10 cellular contexts compared by ENCODE assay signal in the genomic region with DNA sequence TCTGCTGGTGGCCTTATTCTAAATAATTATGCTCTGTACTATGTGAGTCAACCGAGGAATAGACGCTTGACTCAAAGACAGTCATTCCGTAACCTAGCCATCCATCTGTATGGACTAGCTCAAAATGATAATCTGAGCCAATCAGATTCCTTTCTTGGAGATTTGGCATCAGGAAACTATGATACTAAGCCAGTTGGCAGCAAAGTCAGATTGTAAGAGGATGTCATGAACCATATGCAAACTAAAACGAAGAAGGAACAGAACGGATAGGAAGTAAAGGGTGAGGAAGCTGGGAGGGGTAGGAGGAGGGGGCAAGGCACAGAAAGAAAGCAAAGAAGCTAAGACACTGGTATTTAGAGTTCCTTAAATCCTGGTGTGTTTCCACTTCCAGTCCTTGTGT. TPM values are rescaled to one million over a fixed set of nuclear protein-coding genes. Genes with fewer than 3 reads are reported as not detected.
DNase-seq lines count a peak whose midpoint lies in the region; ATAC-seq and TF ChIP-seq lines count a peak whose summit lies in the region.
"Had no signal": no experiment of that assay in that cellular context is flagged by ENCODE, and none has a peak within 500 bp of the region (broad histone marks: within the 10 kb centered on the region; RNA-seq: fewer than 3 reads in every experiment).

No MANE protein-coding gene starts in this region.

- H3K4me1 Mint-ChIP-seq in osteocyte (ENCODE audit: unreplicated experiment) = peaks cover 28% of the 10 kb centered on the region

- no peaks in the 10 kb centered on the region for H3K36me3 Mint-ChIP-seq in osteocyte (ENCODE audit: unreplicated experiment)

- no peak for TF ChIP-seq CTCF in osteocyte (IDR thresholded peaks at IDR 0.05)

- no peak overlapping the region for H3K4me3 Mint-ChIP-seq in osteocyte (ENCODE audit: unreplicated experiment)
- H3K4me3 Mint-ChIP-seq: activated CD4-positive, alpha-beta T cell treated with anti-CD3 and anti-CD28 coated beads, Interleukin-2, amount 10 ng/mL, durations not matched to agents 7 days and 5 days had no signal

- H3K27ac Mint-ChIP-seq in osteocyte (ENCODE audit: unreplicated experiment) = no peak overlapping the region
- H3K27ac Mint-ChIP-seq: activated CD4-positive, alpha-beta T cell treated with anti-CD3 and anti-CD28 coated beads, Interleukin-2, amount 10 ng/mL, durations not matched to agents 7 days and 5 days had no signal

- H3K27me3 Mint-ChIP-seq in osteocyte (ENCODE audit: unreplicated experiment) = no peaks in the 10 kb centered on the region
- H3K27me3 Mint-ChIP-seq: activated CD4-positive, alpha-beta T cell treated with anti-CD3 and anti-CD28 coated beads, Interleukin-2, amount 10 ng/mL, durations not matched to agents 7 days and 5 days had no signal

- DNase-seq in NAMALWA (ENCODE audit: low spot score) (peak; percentile 29), medulla oblongata (ENCODE audit: extremely low spot score) (peak; percentile 43), superior temporal gyrus (ENCODE audit: extremely low spot score) (no peak), activated gamma-delta T cell (lab: John Stamatoyannopoulos, UW) (no peak), NCI-H748 (lab: John Stamatoyannopoulos, UW; ENCODE audit: unreplicated experiment) (no peak), osteocyte (ENCODE audit: extremely low spot score, unreplicated experiment) (no peak)
- DNase-seq: activated CD4-positive, alpha-beta T cell treated with anti-CD3 and anti-CD28 coated beads, Interleukin-2, amount 10 ng/mL, durations not matched to agents 7 days and 5 days; psoas muscle had no signal

- no peaks in the 10 kb centered on the region for H3K9me3 Mint-ChIP-seq in osteocyte (ENCODE audit: unreplicated experiment)

- peak; percentile 69 for ATAC-seq in GM18520 (IDR thresholded peaks at IDR 0.05; ENCODE audit: unreplicated experiment)
- peak; percentile 61 for ATAC-seq in GM21825 (IDR thresholded peaks at IDR 0.05; ENCODE audit: unreplicated experiment)
- ATAC-seq: psoas muscle had no signal

RNA-seq across cellular contexts. Expression of a gene that starts 10.7 kb away (rescaled TPM):
- 84.8 and 91.6 TPM in 2 replicates for total RNA-seq in osteocyte

Comparison
In these comparisons a context has a peak if more than half of its experiments do, and no peak if none do; other contexts are left out.
1. DNase-seq: peak in NAMALWA (single experiment) and medulla oblongata (single experiment); none in superior temporal gyrus (single experiment), activated gamma-delta T cell (single experiment), NCI-H748 (single experiment) and osteocyte (single experiment).